26 cellular contexts compared by ENCODE assay signal in genomic region chr2:181103659-181104058, GRCh38.
"Had no signal": no experiment of that assay in that cellular context is flagged by ENCODE, and none has a peak within 500 bp of the region (broad histone marks: within the 10 kb centered on the region; RNA-seq: fewer than 3 reads in every experiment).

No MANE protein-coding gene starts in this region.

- DNase-seq: colonic mucosa; effector CD8-positive, alpha-beta T cell; endodermal cell; foreskin melanocyte; head of caudate nucleus; left cardiac atrium; left lung; mesenchymal stem cell; mucosa of descending colon; naive B cell; stimulated activated CD4-positive, alpha-beta T cell treated with anti-CD3 and anti-CD28 coated beads, Interleukin-2, amount 100 ng/mL, for 24 hours; stimulated activated CD4-positive, alpha-beta T cell treated with anti-CD3 and anti-CD28 coated beads, Interleukin-4, amount 100 ng/mL, for 24 hours; stimulated activated naive CD8-positive, alpha-beta T cell treated with anti-CD3 and anti-CD28 coated beads, Interleukin-15, Interleukin-2, amounts not matched to agents 100 U/mL and 50 U/mL, for 24 hours; substantia nigra; testis; upper lobe of left lung had no signal

- ATAC-seq: left cardiac atrium; left lung; mucosa of descending colon; natural killer cell treated with Interleukin-12 subunit alpha and Interleukin-12 subunit beta and Interleukin-15 and Interleukin-18, amount 100 ng/mL, for 72 hours; sciatic nerve; stimulated activated memory B cell treated with anti-CD40 and anti-IgM and Interleukin-4, amounts not matched to agents 10 μg/mL and 1 μg/mL and 100 μg/mL, for 72 hours; stimulated activated naive CD8-positive, alpha-beta T cell treated with anti-CD3 and anti-CD28 coated beads, Interleukin-15, Interleukin-2, amounts not matched to agents 100 U/mL and 50 U/mL, for 24 hours had no signal

- H3K27me3 ChIP-seq: colonic mucosa, esophagus muscularis mucosa, left lung, right atrium auricular region, testis, tibial nerve, upper lobe of left lung had no signal

- H3K4me1 ChIP-seq: colonic mucosa, prostate gland, right atrium auricular region, testis, tibial nerve, upper lobe of left lung had no signal

- H3K27ac ChIP-seq: colonic mucosa, esophagus muscularis mucosa, left lung, neutrophil, prostate gland, right atrium auricular region, testis, tibial nerve, upper lobe of left lung had no signal

- H3K36me3 ChIP-seq: colonic mucosa, esophagus muscularis mucosa, left lung, neutrophil, prostate gland, right atrium auricular region, tibial nerve, upper lobe of left lung had no signal

- H3K4me3 ChIP-seq: colonic mucosa, esophagus muscularis mucosa, left lung, mucosa of descending colon, prostate gland, right atrium auricular region, testis, tibial nerve, upper lobe of left lung had no signal

- H3K9me3 ChIP-seq: colonic mucosa, esophagus muscularis mucosa, left lung, mucosa of descending colon, neutrophil, prostate gland, right atrium auricular region, testis, tibial nerve, upper lobe of left lung had no signal

- FAIRE-seq: endothelial cell of umbilical vein, urothelium cell line had no signal
